Comparison of ENCODE assay signal across 24 cellular contexts in the genomic region with DNA sequence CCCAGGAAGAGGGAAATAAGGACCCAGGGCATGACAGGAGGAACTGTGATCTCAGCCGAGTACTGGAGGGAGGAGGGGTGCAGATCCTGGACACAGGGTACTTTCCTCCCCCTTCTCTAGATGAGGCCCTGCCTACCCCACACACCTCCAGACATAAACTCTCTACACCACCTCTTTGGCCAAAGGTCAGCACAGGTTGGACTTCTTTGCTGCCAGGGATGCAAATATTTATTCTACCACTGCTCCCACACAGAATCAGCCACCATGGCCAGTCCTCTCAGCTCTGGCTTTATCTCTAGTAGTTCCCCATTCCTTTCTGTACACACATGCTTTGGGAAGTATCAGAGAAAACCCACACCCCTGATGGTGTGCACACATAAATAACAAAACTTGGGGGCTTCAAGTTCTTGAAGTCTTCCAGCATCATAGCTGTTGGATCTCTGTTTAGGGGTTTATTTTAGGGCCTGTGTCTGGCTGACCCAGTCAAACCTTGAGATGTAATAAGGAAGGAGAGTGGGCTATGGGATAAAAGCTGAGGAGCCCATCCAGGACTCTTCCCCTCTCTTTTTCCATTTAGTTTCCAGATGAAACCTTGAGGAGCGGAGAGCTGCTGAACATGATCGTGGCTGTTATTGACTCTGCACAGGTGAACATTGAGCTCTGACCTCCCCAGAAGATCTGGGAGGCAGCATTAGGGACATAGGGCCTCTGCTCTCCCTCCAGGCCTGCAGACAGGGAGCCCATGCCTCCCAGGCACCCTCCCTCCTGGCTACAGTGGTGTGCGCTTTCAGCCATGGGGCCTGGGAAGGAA. TPM values are rescaled to one million over a fixed set of nuclear protein-coding genes. Genes with fewer than 3 reads are reported as not detected.
DNase-seq lines count a peak whose midpoint lies in the region; ATAC-seq, FAIRE-seq and TF ChIP-seq lines count a peak whose summit lies in the region.
"Had no signal": no experiment of that assay in that cellular context is flagged by ENCODE, and none has a peak within 500 bp of the region (broad histone marks: within the 10 kb centered on the region; RNA-seq: fewer than 3 reads in every experiment).

No MANE protein-coding gene starts in this region.

- TF ChIP-seq CTCF in CD14-positive monocyte (IDR thresholded peaks at IDR 0.05) (no peak), liver (IDR thresholded peaks at IDR 0.05; ENCODE audit: low read depth, low read length, missing input control) (no peak), gastrocnemius medialis (IDR thresholded peaks at IDR 0.05 in 4 of 5, conservative IDR thresholded peaks at IDR 0.05 in 1 of 5) (no peak)

- WGBS in liver, result 23% methylated on average over 4 of the region's 4 CpGs
- WGBS in small intestine, 3 donors, result 52 to 71% (median 71%) methylated on average over 4 of the region's 4 CpGs

- H3K27ac ChIP-seq in liver (ENCODE audit: low read depth in 1 of 2, low read length in 2 of 2) (peak overlapping the region; percentile 51 to 83), small intestine (ENCODE audit: low read depth in 1 of 2, low read length in 1 of 2) (no peak overlapping the region), gastrocnemius medialis (peak overlapping the region in 2 of 4 donors; percentile 40 to 63)
- H3K27ac ChIP-seq: SJCRH30, suprapubic skin had no signal

- peak in 1 of 2 donors; percentile 44 for TF ChIP-seq RAD21 in liver (IDR thresholded peaks at IDR 0.05)

- H3K4me3 ChIP-seq in liver (ENCODE audit: low read depth in 1 of 3, low read length in 3 of 3) (no peak overlapping the region), small intestine (ENCODE audit: low read depth in 1 of 2, low read length in 2 of 2) (no peak overlapping the region), gastrocnemius medialis (no peak overlapping the region)
- H3K4me3 ChIP-seq: SJCRH30, suprapubic skin had no signal

- FAIRE-seq in small intestine (lab: Jason Lieb, UNC) (no peak), HTR-8/SVneo (lab: Jason Lieb, UNC) (no peak)

- DNase-seq in CD14-positive monocyte (ENCODE audit: low spot score) (no peak), T-cell (no peak), small intestine (peak; percentile 72), HTR-8/SVneo (ENCODE audit: insufficient read length, low spot score) (no peak), gastrocnemius medialis (no peak), NCI-H1694 (lab: John Stamatoyannopoulos, UW) (no peak), islet precursor cell (no peak)
- DNase-seq: activated CD4-positive, alpha-beta memory T cell treated with anti-CD3 and anti-CD28 coated beads for 36 hours; activated T-cell treated with anti-CD3 and anti-CD28 coated beads, Interleukin-2, amount 50 U/mL, for 1 hour; endodermal cell; glutamatergic neuron; GOT3; immature natural killer cell; NCI-H1105 treated with DMSO at 0.1 percent for 48 hours; NCI-H2171; NCI-H69; PC-3; SJCRH30; stimulated activated CD4-positive, alpha-beta T cell treated with anti-CD3 and anti-CD28 coated beads, Interleukin-12 subunit alpha, Interleukin-12 subunit beta, amount 100 ng/mL, for 4 hours; stimulated activated CD8-positive, alpha-beta memory T cell treated with anti-CD3 and anti-CD28 coated beads, Interleukin-4, amount 100 ng/mL, for 48 hours; T-helper 2 cell had no signal

- ATAC-seq in T-cell (replicated peaks in 1 of 4) (no peak), gastrocnemius medialis (no peak)
- ATAC-seq: PC-3 had no signal

- H3K4me1 Mint-ChIP-seq in CD14-positive monocyte, result peaks cover 38% of the 10 kb centered on the region
- H3K4me1 Mint-ChIP-seq in T-cell, result peaks cover 0 to 1% (median 0%) of the 10 kb centered on the region in 3 donors
- H3K4me1 Mint-ChIP-seq: endodermal cell had no signal

- peaks cover 12 to 36% (median 24%) of the 10 kb centered on the region in 4 donors for H3K36me3 ChIP-seq in liver (ENCODE audit: control insufficient read depth in 4 of 4, insufficient read depth in 3 of 4, low read depth in 1 of 4, low read length in 3 of 4)
- peaks cover 5 to 13% of the 10 kb centered on the region in 2 donors for H3K36me3 ChIP-seq in small intestine (ENCODE audit: control insufficient read depth in 2 of 2, insufficient read depth in 2 of 2, low read length in 2 of 2)
- H3K36me3 ChIP-seq in gastrocnemius medialis, result peaks cover 0 to 73% of the 10 kb centered on the region in 2 donors

- intact Hi-C loops in CD14-positive monocyte (cut with micrococcal nuclease), result no loop called here
- intact Hi-C loops in gastrocnemius medialis (cut with DNase I; ENCODE audit: low total_unique reads), result no loop called here

- CTCF ChIA-PET in T-cell (lab: Charles Lee), result no interaction called here

- H3K9me3 Mint-ChIP-seq in CD14-positive monocyte, result no peaks in the 10 kb centered on the region
- no peaks in the 10 kb centered on the region for H3K9me3 Mint-ChIP-seq in T-cell
- H3K9me3 Mint-ChIP-seq: activated CD4-positive, alpha-beta memory T cell treated with anti-CD3 and anti-CD28 coated beads for 36 hours; endodermal cell; immature natural killer cell had no signal

- in situ Hi-C loops in gastrocnemius medialis (cut with MboI; ENCODE audit: low sequenced_read_pairs in 4 of 4), result no loop called here

- no peak for TF ChIP-seq POLR2A in gastrocnemius medialis (IDR thresholded peaks at IDR 0.05)

- H3K27me3 ChIP-seq in liver (ENCODE audit: control insufficient read depth in 4 of 4, insufficient read depth in 4 of 4, low read length in 3 of 4) (no peaks in the 10 kb centered on the region), small intestine (ENCODE audit: control insufficient read depth in 2 of 2, insufficient read depth in 2 of 2, low read length in 2 of 2) (no peaks in the 10 kb centered on the region), gastrocnemius medialis (no peaks in the 10 kb centered on the region)
- H3K27me3 ChIP-seq: SJCRH30, suprapubic skin had no signal

- H3K27ac Mint-ChIP-seq in CD14-positive monocyte, result peak overlapping the region; percentile 75 to 88 (median 82)
- H3K27ac Mint-ChIP-seq in T-cell, result peak overlapping the region; percentile 27 to 39
- H3K27ac Mint-ChIP-seq: activated CD4-positive, alpha-beta memory T cell treated with anti-CD3 and anti-CD28 coated beads for 36 hours; activated naive CD8-positive, alpha-beta T cell had no signal

- peak overlapping the region in 1 of 2 donors; percentile 23 for H3K9ac ChIP-seq in liver (ENCODE audit: low read depth in 1 of 2, low read length in 2 of 2)

- no peaks in the 10 kb centered on the region for H3K9me3 ChIP-seq in liver (ENCODE audit: control insufficient read depth in 4 of 4, low read length in 3 of 4)
- no peaks in the 10 kb centered on the region for H3K9me3 ChIP-seq in small intestine (ENCODE audit: control insufficient read depth, low read depth)
- H3K9me3 ChIP-seq in gastrocnemius medialis, result no peaks in the 10 kb centered on the region
- H3K9me3 ChIP-seq: SJCRH30, suprapubic skin had no signal

- H3K27me3 Mint-ChIP-seq in CD14-positive monocyte (ENCODE audit: low read depth in 3 of 3) (peaks cover 0 to 5% (median 0%) of the 10 kb centered on the region in 3 donors), T-cell (no peaks in the 10 kb centered on the region)
- H3K27me3 Mint-ChIP-seq: activated CD4-positive, alpha-beta memory T cell treated with anti-CD3 and anti-CD28 coated beads for 36 hours; activated naive CD8-positive, alpha-beta T cell had no signal

- POLR2A ChIA-PET in T-cell (lab: Charles Lee), result interaction anchor here in 1 of 2 donors (0.6 kb wide), 1 partner anchor 95 kb away, joined by 6 read pairs; no protein-coding TSS in a partner anchor

- H3K4me1 ChIP-seq in liver (ENCODE audit: control insufficient read depth in 4 of 4, insufficient read depth in 4 of 4, low read length in 3 of 4) (peaks cover 19 to 43% (median 30%) of the 10 kb centered on the region in 4 donors), small intestine (ENCODE audit: control insufficient read depth in 2 of 2, insufficient read depth in 1 of 2, low read depth in 1 of 2, low read length in 1 of 2) (no peaks in the 10 kb centered on the region), gastrocnemius medialis (peaks cover 4% of the 10 kb centered on the region in 2 donors)
- H3K4me1 ChIP-seq: SJCRH30 had no signal

- H3K36me3 Mint-ChIP-seq in CD14-positive monocyte (peaks cover 71 to 89% of the 10 kb centered on the region in 2 donors), T-cell (peaks cover 49% of the 10 kb centered on the region)

- no peak overlapping the region for H3K4me3 Mint-ChIP-seq in CD14-positive monocyte
- H3K4me3 Mint-ChIP-seq in T-cell, result no peak overlapping the region
- H3K4me3 Mint-ChIP-seq: activated CD4-positive, alpha-beta memory T cell treated with anti-CD3 and anti-CD28 coated beads for 36 hours; activated naive CD8-positive, alpha-beta T cell; endodermal cell; immature natural killer cell had no signal

TF ChIP-seq in liver, 16 proteins besides CTCF, POLR2A, EP300 and RAD21 (continues in another document):
- TF ChIP-seq HNF4G (IDR thresholded peaks at IDR 0.05) (no peak), TAF1 (conservative IDR thresholded peaks at IDR 0.05) (no peak), NR2F2 (IDR thresholded peaks at IDR 0.05) (peak; percentile 83), RXRA (IDR thresholded peaks at IDR 0.05) (peak; percentile 90 to 95), YY1 (IDR thresholded peaks at IDR 0.05) (peak; percentile 88), SP1 (IDR thresholded peaks at IDR 0.05) (peak; percentile 94), FOXA2 (IDR thresholded peaks at IDR 0.05) (peak; percentile 85)

RNA-seq across cellular contexts. Expression of a gene that starts 6.7 kb away (rescaled TPM):
- polyA plus RNA-seq in CD14-positive monocyte (100 to 1,000 TPM in 1 of 2 donors, 10 to 100 TPM in 1; 84.5 to 118 TPM), liver (10 to 100 TPM; 27.2 to 47.4 TPM), small intestine (10 to 100 TPM in 1 of 3 donors, 1 to 10 TPM in 2; 5.4 to 24.7 (median 9.2) TPM)
- total RNA-seq in T-cell (10 to 100 TPM; 11.0 to 24.5 (median 18.9) TPM), liver (10 to 100 TPM; 18.1 to 29.1 TPM), gastrocnemius medialis (1 to 10 TPM; 2.3 to 7.9 (median 3.7) TPM)

RNA-seq across cellular contexts. Expression of a gene that starts 40.7 kb away (rescaled TPM):
- 10 to 100 TPM in 1 of 2 donors, 1 to 10 TPM in 1; 9.2 to 15.9 TPM for polyA plus RNA-seq in CD14-positive monocyte
- total RNA-seq in T-cell, result 10 to 100 TPM; 45.9 to 57.7 (median 48.5) TPM
- total RNA-seq in liver, result 10 to 100 TPM; 16.4 to 26.0 TPM
- polyA plus RNA-seq in liver, result 10 to 100 TPM in 1 of 2 donors, 1 to 10 TPM in 1; 9.0 to 13.9 TPM
- 10 to 100 TPM; 14.9 to 24.9 (median 20.4) TPM for polyA plus RNA-seq in small intestine
- 10 to 100 TPM; 16.1 to 28.0 (median 19.9) TPM for total RNA-seq in gastrocnemius medialis

Comparison
In these comparisons a context has a peak if more than half of its experiments do, and no peak if none do; other contexts are left out.
1. H3K27ac ChIP-seq: peak in liver (2 of 2); none in small intestine (0 of 2).